ENCODE assay signal across 13 cellular contexts in the genomic region with DNA sequence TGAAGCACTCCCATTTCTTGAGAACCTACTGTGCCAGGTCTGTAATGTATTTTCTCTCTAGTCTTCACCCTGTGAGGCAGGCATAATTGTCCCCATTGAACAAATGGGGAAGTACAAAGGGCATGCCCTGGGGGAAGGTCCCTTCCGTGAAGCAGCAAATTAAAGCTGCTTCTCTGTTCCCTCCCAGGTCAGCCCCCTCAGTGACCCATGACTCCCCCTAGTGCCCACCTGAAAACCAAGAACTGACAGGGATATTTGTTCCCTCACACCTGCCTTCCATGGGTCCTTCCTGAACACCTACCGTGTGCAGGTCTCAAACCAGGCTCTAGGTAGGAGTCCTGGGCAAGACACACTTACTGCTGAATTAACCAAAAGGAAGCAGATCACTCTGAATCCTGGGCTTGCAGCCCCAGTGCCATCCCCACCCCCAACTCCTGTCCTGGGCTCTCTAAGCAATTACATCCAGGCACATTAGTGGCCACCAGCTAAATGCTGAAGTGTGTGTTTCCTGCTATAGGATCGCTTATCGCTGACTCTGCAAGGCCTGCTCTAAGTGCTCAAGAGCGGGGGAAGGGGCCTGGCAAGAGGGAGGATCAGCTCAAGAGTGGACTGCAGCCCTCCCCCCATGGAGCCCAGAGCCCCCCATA.
DNase-seq lines count a peak whose midpoint lies in the region; ATAC-seq and TF ChIP-seq lines count a peak whose summit lies in the region.
"Had no signal": no experiment of that assay in that cellular context is flagged by ENCODE, and none has a peak within 500 bp of the region (broad histone marks: within the 10 kb centered on the region; RNA-seq: fewer than 3 reads in every experiment).

No MANE protein-coding gene starts in this region.

- TF ChIP-seq CTCF in GM12864 (IDR thresholded peaks at IDR 0.05; ENCODE audit: low read depth, low read length, missing control alignments) = peak; percentile 19
- peak; percentile 12 for TF ChIP-seq CTCF in foreskin keratinocyte (conservative IDR thresholded peaks at IDR 0.05)

- no peak overlapping the region for H3K27ac ChIP-seq in foreskin keratinocyte
- H3K27ac ChIP-seq: spleen had no signal

- no peaks in the 10 kb centered on the region for H3K27me3 Mint-ChIP-seq in T-helper 2 cell treated with Interferon-gamma antibody and Interleukin-4, amounts not matched to agents 5 μg/mL and 100 μg/mL, for 36 hours (ENCODE audit: low read depth)

- H3K4me3 ChIP-seq in GM12864 (ENCODE audit: low read depth, low read length) = no peak overlapping the region
- H3K4me3 ChIP-seq: spleen had no signal

- H3K4me1 Mint-ChIP-seq in T-helper 2 cell treated with Interferon-gamma antibody and Interleukin-4, amounts not matched to agents 5 μg/mL and 100 μg/mL, for 36 hours (ENCODE audit: low read depth) = no peaks in the 10 kb centered on the region
- H3K4me1 Mint-ChIP-seq: activated T-helper 17 cell treated with anti-CD3 and anti-CD28 coated beads, Interleukin-2, amount 50 U/mL, for 72 hours had no signal

- DNase-seq in GM12864 (ENCODE audit: low read depth) (no peak), NCI-H2196 treated with DMSO at 0.1 percent for 48 hours (lab: John Stamatoyannopoulos, UW; ENCODE audit: unreplicated experiment) (peak; percentile 15), foreskin keratinocyte (no peak), SK-N-DZ (ENCODE audit: low spot score) (no peak), ureter (ENCODE audit: low spot score) (no peak), RKO (ENCODE audit: low spot score) (no peak)
- DNase-seq in T-helper 2 cell treated with Interferon-gamma antibody and Interleukin-4, amounts not matched to agents 5 μg/mL and 100 μg/mL, for 36 hours (ENCODE audit: low spot score) = no peak
- DNase-seq: NCI-H2107, spleen, T-helper 9 cell had no signal

- H3K36me3 Mint-ChIP-seq in T-helper 2 cell treated with Interferon-gamma antibody and Interleukin-4, amounts not matched to agents 5 μg/mL and 100 μg/mL, for 36 hours (ENCODE audit: low read depth) = no peaks in the 10 kb centered on the region
- H3K36me3 Mint-ChIP-seq: stimulated activated effector memory CD8-positive, alpha-beta T cell treated with anti-CD3 and anti-CD28 coated beads, Interleukin-12 subunit alpha, Interleukin-12 subunit beta, amount 100 ng/mL, for 72 hours had no signal

- peaks cover 9% of the 10 kb centered on the region for H3K27me3 ChIP-seq in foreskin keratinocyte

- no peaks in the 10 kb centered on the region for H3K4me1 ChIP-seq in foreskin keratinocyte

- ATAC-seq in GM21717 (IDR thresholded peaks at IDR 0.05; ENCODE audit: unreplicated experiment) = peak; percentile 59
- ATAC-seq in foreskin keratinocyte = no peak
- ATAC-seq: stimulated activated effector memory CD8-positive, alpha-beta T cell treated with anti-CD3 and anti-CD28 coated beads, Interleukin-12 subunit alpha, Interleukin-12 subunit beta, amount 100 ng/mL, for 72 hours had no signal

- no peak overlapping the region for H3K27ac Mint-ChIP-seq in T-helper 2 cell treated with Interferon-gamma antibody and Interleukin-4, amounts not matched to agents 5 μg/mL and 100 μg/mL, for 36 hours
- H3K27ac Mint-ChIP-seq: activated T-helper 17 cell treated with anti-CD3 and anti-CD28 coated beads, Interleukin-2, amount 50 U/mL, for 72 hours; stimulated activated effector memory CD8-positive, alpha-beta T cell treated with anti-CD3 and anti-CD28 coated beads, Interleukin-12 subunit alpha, Interleukin-12 subunit beta, amount 100 ng/mL, for 72 hours had no signal

- H3K4me3 Mint-ChIP-seq in T-helper 2 cell treated with Interferon-gamma antibody and Interleukin-4, amounts not matched to agents 5 μg/mL and 100 μg/mL, for 36 hours = no peak overlapping the region
- H3K4me3 Mint-ChIP-seq: activated T-helper 17 cell treated with anti-CD3 and anti-CD28 coated beads, Interleukin-2, amount 50 U/mL, for 72 hours; stimulated activated effector memory CD8-positive, alpha-beta T cell treated with anti-CD3 and anti-CD28 coated beads, Interleukin-12 subunit alpha, Interleukin-12 subunit beta, amount 100 ng/mL, for 72 hours had no signal

- H3K9me3 Mint-ChIP-seq in T-helper 2 cell treated with Interferon-gamma antibody and Interleukin-4, amounts not matched to agents 5 μg/mL and 100 μg/mL, for 36 hours = no peaks in the 10 kb centered on the region
- H3K9me3 Mint-ChIP-seq: activated T-helper 17 cell treated with anti-CD3 and anti-CD28 coated beads, Interleukin-2, amount 50 U/mL, for 72 hours had no signal
